Comparison of ENCODE assay signal across 19 cellular contexts in the genomic region with DNA sequence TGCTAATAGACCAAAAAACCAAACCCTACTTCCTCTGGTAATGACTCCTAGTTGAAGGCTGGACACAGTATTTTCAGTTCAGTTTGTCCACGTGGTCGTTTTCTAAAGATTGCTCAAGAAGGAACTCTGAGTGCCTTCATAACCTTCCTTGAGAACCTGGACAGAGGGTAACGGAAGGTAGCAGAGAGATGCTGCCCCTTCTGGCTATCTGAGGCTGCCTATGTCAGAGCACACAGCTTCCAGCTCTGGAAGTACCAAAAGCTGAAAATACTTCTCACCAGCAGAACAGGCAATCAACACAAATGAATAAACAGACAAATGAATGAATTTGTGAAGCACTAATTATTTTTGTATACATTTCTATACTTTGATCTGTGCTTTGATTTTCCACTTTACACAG.
DNase-seq lines count a peak whose midpoint lies in the region; ATAC-seq, FAIRE-seq and TF ChIP-seq lines count a peak whose summit lies in the region.
"Had no signal": no experiment of that assay in that cellular context is flagged by ENCODE, and none has a peak within 500 bp of the region (broad histone marks: within the 10 kb centered on the region; RNA-seq: fewer than 3 reads in every experiment).

No MANE protein-coding gene starts in this region.

- POLR2A ChIA-PET in K562 (lab: Yijun Ruan, JAX), result no interaction called here

- intact Hi-C loops in natural killer cell (cut with micrococcal nuclease) (no loop called here), K562 (cut with micrococcal nuclease) (no loop called here)

- TF ChIP-seq CTCF in natural killer cell (IDR thresholded peaks at IDR 0.05) (no peak), K562 (IDR thresholded peaks at IDR 0.05 in 2 of 3, conservative IDR thresholded peaks at IDR 0.05 in 1 of 3; ENCODE audit: insufficient read depth in 2 of 3, low read depth in 1 of 3, low read length in 3 of 3) (0 out of 6 replicates have a peak, but pooled peaks of 1 of the 3 experiments have one; percentile 1)

- no peak overlapping the region for H3K4me3 ChIP-seq in K562
- H3K4me3 ChIP-seq: BLaER1 treated with 17β-estradiol and CSF1 and Interleukin-3, amounts not matched to agents 10 nM and 100 nM had no signal

- no peak for TF ChIP-seq POLR2A in K562 (conservative IDR thresholded peaks at IDR 0.05)

- H3K27ac ChIP-seq in K562 (ENCODE audit: extremely low read depth, low read depth, low read length), result no peak overlapping the region
- H3K27ac ChIP-seq: BLaER1 treated with 17β-estradiol and CSF1 and Interleukin-3, amounts not matched to agents 10 nM and 100 nM had no signal

- no peak overlapping the region for H3K4me2 ChIP-seq in K562 (ENCODE audit: insufficient read depth, low read length)
- H3K4me2 ChIP-seq: BLaER1 treated with 17β-estradiol and CSF1 and Interleukin-3, amounts not matched to agents 10 nM and 100 nM had no signal

- in situ Hi-C loops in K562 (cut with MboI), result no loop called here

- H3K27me3 Mint-ChIP-seq in natural killer cell (ENCODE audit: low read depth in 2 of 2), result peaks cover 0 to 5% of the 10 kb centered on the region in 2 donors
- peaks cover 6 to 7% of the 10 kb centered on the region in 2 donors for H3K27me3 Mint-ChIP-seq in natural killer cell treated with Interleukin-12 subunit alpha and Interleukin-12 subunit beta and Interleukin-15 and Interleukin-18, amount 100 ng/mL, for 72 hours

- ATAC-seq in natural killer cell, result no peak
- no peak for ATAC-seq in natural killer cell treated with Interleukin-12 subunit alpha and Interleukin-12 subunit beta and Interleukin-15 and Interleukin-18, amount 100 ng/mL, for 72 hours
- ATAC-seq in K562, result 0 out of 3 replicates have a peak, but pooled peaks have one; percentile 35
- ATAC-seq in HG03571 (IDR thresholded peaks at IDR 0.05; ENCODE audit: unreplicated experiment), result no peak
- ATAC-seq: SK-N-SH treated with all-trans-retinoic acid at 6 μM for 48 hours had no signal

- H3K27me3 ChIP-seq in K562 (ENCODE audit: control insufficient read depth in 2 of 2, insufficient read depth in 2 of 2, low read length in 2 of 2), result no peaks in the 10 kb centered on the region
- H3K27me3 ChIP-seq: BLaER1 treated with 17β-estradiol and CSF1 and Interleukin-3, amounts not matched to agents 10 nM and 100 nM had no signal

- H4K20me1 ChIP-seq in K562 (replicated peaks; ENCODE audit: control insufficient read depth, insufficient read depth, low read length), result no peaks in the 10 kb centered on the region
- H4K20me1 ChIP-seq: BLaER1 treated with 17β-estradiol and CSF1 and Interleukin-3, amounts not matched to agents 10 nM and 100 nM had no signal

- no peaks in the 10 kb centered on the region for H3K36me3 ChIP-seq in K562 (ENCODE audit: control insufficient read depth, insufficient read depth, low read length)
- H3K36me3 ChIP-seq: BLaER1 treated with 17β-estradiol and CSF1 and Interleukin-3, amounts not matched to agents 10 nM and 100 nM had no signal

- H3K4me3 Mint-ChIP-seq in natural killer cell, result peak overlapping the region; percentile 68
- H3K4me3 Mint-ChIP-seq in natural killer cell treated with Interleukin-12 subunit alpha and Interleukin-12 subunit beta and Interleukin-15 and Interleukin-18, amount 100 ng/mL, for 72 hours, result no peak overlapping the region
- H3K4me3 Mint-ChIP-seq: CD4-positive, alpha-beta T cell; IgD-negative memory B cell had no signal

- no peaks in the 10 kb centered on the region for H3K36me3 Mint-ChIP-seq in natural killer cell
- H3K36me3 Mint-ChIP-seq in natural killer cell treated with Interleukin-12 subunit alpha and Interleukin-12 subunit beta and Interleukin-15 and Interleukin-18, amount 100 ng/mL, for 72 hours, result no peaks in the 10 kb centered on the region
- H3K36me3 Mint-ChIP-seq: IgD-negative memory B cell had no signal

- H3K9me3 ChIP-seq in K562 (replicated peaks; ENCODE audit: control insufficient read depth, insufficient read depth, low read depth, low read length), result no peaks in the 10 kb centered on the region
- H3K9me3 ChIP-seq: BLaER1 treated with 17β-estradiol and CSF1 and Interleukin-3, amounts not matched to agents 10 nM and 100 nM had no signal

- no peaks in the 10 kb centered on the region for H3K79me2 ChIP-seq in K562 (ENCODE audit: control insufficient read depth, insufficient read depth, low read length)

- TF ChIP-seq RAD21 in K562 (CRISPR knock-in tag; conservative IDR thresholded peaks at IDR 0.05 in 1 of 2, IDR thresholded peaks at IDR 0.05 in 1 of 2), result no peak

- peaks cover 29 to 39% of the 10 kb centered on the region in 2 donors for H3K4me1 Mint-ChIP-seq in natural killer cell
- peaks cover 21% of the 10 kb centered on the region in 2 donors for H3K4me1 Mint-ChIP-seq in natural killer cell treated with Interleukin-12 subunit alpha and Interleukin-12 subunit beta and Interleukin-15 and Interleukin-18, amount 100 ng/mL, for 72 hours (ENCODE audit: low read depth in 2 of 2)
- H3K4me1 Mint-ChIP-seq: IgD-negative memory B cell had no signal

- CTCF ChIA-PET in K562 (lab: Yijun Ruan, JAX; ENCODE audit: low intra/inter-chr PET ratio), result no interaction called here

- 0% methylated on average over 3 of the region's 3 CpGs for whole genome bisulfite sequencing in K562 (ENCODE audit: insufficient coverage, low coverage, missing lambda C conversion rate)

- no peaks in the 10 kb centered on the region for H3K4me1 ChIP-seq in K562 (replicated peaks in 1 of 2; ENCODE audit: control insufficient read depth in 2 of 2, insufficient read depth in 2 of 2, low read length in 2 of 2)

- H3K9ac ChIP-seq in K562 (ENCODE audit: insufficient read depth in 1 of 2, low read depth in 2 of 2, low read length in 2 of 2), result no peak overlapping the region
- H3K9ac ChIP-seq: BLaER1 treated with 17β-estradiol and CSF1 and Interleukin-3, amounts not matched to agents 10 nM and 100 nM had no signal

- H2AFZ ChIP-seq in K562 (ENCODE audit: low read depth, low read length), result no peak overlapping the region

- DNase-seq in natural killer cell (no peak), OCI-M1 (lab: John Stamatoyannopoulos, UW) (peak; percentile 1), K562 (ENCODE audit: extremely low read depth in 1 of 4, low spot score in 3 of 4) (no peak), pons (ENCODE audit: low spot score) (no peak), NCI-H146 (lab: John Stamatoyannopoulos, UW) (no peak), GM19240 (ENCODE audit: insufficient read length, low spot score) (no peak)
- no peak for DNase-seq in natural killer cell treated with Interleukin-12 subunit alpha and Interleukin-12 subunit beta and Interleukin-15 and Interleukin-18, amount 100 ng/mL, for 72 hours (ENCODE audit: low spot score)
- DNase-seq: CD4-positive, alpha-beta T cell; HCEC 1CT; MV-4-11; NCI-H1105 treated with DMSO at 0.1 percent for 48 hours; NCI-H2029; NCI-H526 treated with DMSO at 0.1 percent for 48 hours had no signal

- TF ChIP-seq EP300 in K562 (IDR thresholded peaks at IDR 0.05; ENCODE audit: low read length), result no peak

- H3K27ac Mint-ChIP-seq in natural killer cell, result peak overlapping the region; percentile 15 to 67
- H3K27ac Mint-ChIP-seq in natural killer cell treated with Interleukin-12 subunit alpha and Interleukin-12 subunit beta and Interleukin-15 and Interleukin-18, amount 100 ng/mL, for 72 hours, result no peak overlapping the region
- H3K27ac Mint-ChIP-seq: CD4-positive, alpha-beta T cell; IgD-negative memory B cell had no signal

- no peaks in the 10 kb centered on the region for H3K9me1 ChIP-seq in K562 (ENCODE audit: control insufficient read depth, insufficient read depth, low read length)

- H3K9me3 Mint-ChIP-seq in natural killer cell, result peaks cover 0 to 2% of the 10 kb centered on the region in 2 donors
- H3K9me3 Mint-ChIP-seq in natural killer cell treated with Interleukin-12 subunit alpha and Interleukin-12 subunit beta and Interleukin-15 and Interleukin-18, amount 100 ng/mL, for 72 hours, result no peaks in the 10 kb centered on the region
- H3K9me3 Mint-ChIP-seq: CD4-positive, alpha-beta T cell had no signal

- FAIRE-seq in K562 (lab: Jason Lieb, UNC), result peak; percentile 15
- FAIRE-seq: D721Med, RCC 7860 had no signal

- no TSS peak for BruUV-seq in K562 (replicated peaks; lab: Mats Ljungman, UMichigan)

TF ChIP-seq in K562, 482 proteins besides CTCF, POLR2A, EP300 and RAD21 (continues in another document):
- TF ChIP-seq FOXK1 (CRISPR knock-in tag; IDR thresholded peaks at IDR 0.05; ENCODE audit: borderline replicate concordance), result no peak
- TF ChIP-seq, protein P1, sequence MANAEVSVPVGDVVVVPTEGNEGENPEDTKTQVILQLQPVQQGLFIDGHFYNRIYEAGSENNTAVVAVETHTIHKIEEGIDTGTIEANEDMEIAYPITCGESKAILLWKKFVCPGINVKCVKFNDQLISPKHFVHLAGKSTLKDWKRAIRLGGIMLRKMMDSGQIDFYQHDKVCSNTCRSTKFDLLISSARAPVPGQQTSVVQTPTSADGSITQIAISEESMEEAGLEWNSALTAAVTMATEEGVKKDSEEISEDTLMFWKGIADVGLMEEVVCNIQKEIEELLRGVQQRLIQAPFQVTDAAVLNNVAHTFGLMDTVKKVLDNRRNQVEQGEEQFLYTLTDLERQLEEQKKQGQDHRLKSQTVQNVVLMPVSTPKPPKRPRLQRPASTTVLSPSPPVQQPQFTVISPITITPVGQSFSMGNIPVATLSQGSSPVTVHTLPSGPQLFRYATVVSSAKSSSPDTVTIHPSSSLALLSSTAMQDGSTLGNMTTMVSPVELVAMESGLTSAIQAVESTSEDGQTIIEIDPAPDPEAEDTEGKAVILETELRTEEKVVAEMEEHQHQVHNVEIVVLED (CRISPR knock-in tag; IDR thresholded peaks at IDR 0.05), result no peak
- no peak for TF ChIP-seq CGGBP1 (CRISPR knock-in tag; IDR thresholded peaks at IDR 0.05)
- no peak for TF ChIP-seq DMBX1 (CRISPR knock-in tag; IDR thresholded peaks at IDR 0.05; ENCODE audit: borderline replicate concordance)
- TF ChIP-seq CC2D1A (IDR thresholded peaks at IDR 0.05), result no peak
- no peak for TF ChIP-seq RBM25 (IDR thresholded peaks at IDR 0.05; ENCODE audit: low read depth, low read length, severe bottlenecking)

Comparison
In these comparisons a context has a peak if more than half of its experiments do, and no peak if none do; other contexts are left out.
1. H3K27ac Mint-ChIP-seq: peak in natural killer cell (2 of 2); none in natural killer cell treated with Interleukin-12 subunit alpha and Interleukin-12 subunit beta and Interleukin-15 and Interleukin-18, amount 100 ng/mL, for 72 hours (0 of 2).